8 cellular contexts compared by ENCODE assay signal in genomic region chr2:110678457-110679336, GRCh38. TPM values are rescaled to one million over a fixed set of nuclear protein-coding genes. Genes with fewer than 3 reads are reported as not detected.
DNase-seq lines count a peak whose midpoint lies in the region; ATAC-seq and TF ChIP-seq lines count a peak whose summit lies in the region.

No MANE protein-coding gene starts in this region.

- TF ChIP-seq CTCF in MM.1S (IDR thresholded peaks at IDR 0.05; ENCODE audit: low read length): no peak
- no peak for TF ChIP-seq CTCF in uterus (IDR thresholded peaks at IDR 0.05)

- no peak for TF ChIP-seq POLR2A in uterus (IDR thresholded peaks at IDR 0.05)

- peak overlapping the region; percentile 94 for H3K27ac Mint-ChIP-seq in activated CD8-positive, alpha-beta T cell treated with anti-CD3 and anti-CD28 coated beads, Interleukin-2, amount 10 ng/mL, durations not matched to agents 7 days and 5 days
- H3K27ac Mint-ChIP-seq in naive thymus-derived CD4-positive, alpha-beta T cell: peak overlapping the region; percentile 92 to 100 (median 98)

- peak; percentile 4 for ATAC-seq in activated CD8-positive, alpha-beta T cell treated with anti-CD3 and anti-CD28 coated beads, Interleukin-2, amount 10 ng/mL, durations not matched to agents 7 days and 5 days
- ATAC-seq in naive thymus-derived CD4-positive, alpha-beta T cell: no peak

- H3K4me1 ChIP-seq in MM.1S (ENCODE audit: low read length): peaks cover 18% of the 10 kb centered on the region
- H3K4me1 ChIP-seq in esophagus (ENCODE audit: control insufficient read depth in 2 of 2, insufficient read depth in 2 of 2, low read length in 1 of 2): no peaks in the 10 kb centered on the region
- peaks cover 0 to 17% of the 10 kb centered on the region in 2 donors for H3K4me1 ChIP-seq in naive thymus-derived CD4-positive, alpha-beta T cell (ENCODE audit: control insufficient read depth in 2 of 2, insufficient read depth in 2 of 2, low read length in 2 of 2)
- H3K4me1 ChIP-seq in uterus: peaks cover 0 to 5% of the 10 kb centered on the region in 2 donors

- POLR2A ChIA-PET in activated CD8-positive, alpha-beta T cell treated with anti-CD3 and anti-CD28 coated beads, Interleukin-2, amount 10 ng/mL, durations not matched to agents 7 days and 5 days (lab: Charles Lee): interaction anchor here (0.7 to 2.7 kb wide), 14 partner anchors 9 to 499 kb away, joined by 3 to 25 read pairs (median 4); no protein-coding TSS in a partner anchor
- POLR2A ChIA-PET in naive thymus-derived CD4-positive, alpha-beta T cell (lab: Charles Lee): interaction anchor here (1.0 to 1.4 kb wide), 2 partner anchors 12 to 442 kb away, joined by 3 read pairs; partner anchors contain the start of gene BCL2L11

- H3K9me3 Mint-ChIP-seq in activated CD8-positive, alpha-beta T cell treated with anti-CD3 and anti-CD28 coated beads, Interleukin-2, amount 10 ng/mL, durations not matched to agents 7 days and 5 days (ENCODE audit: insufficient read depth): no peaks in the 10 kb centered on the region
- peaks cover 0 to 4% (median 0%) of the 10 kb centered on the region in 11 donors for H3K9me3 Mint-ChIP-seq in naive thymus-derived CD4-positive, alpha-beta T cell

- H3K9me2 ChIP-seq in MM.1S (replicated peaks; ENCODE audit: insufficient read depth, low read length): no peaks in the 10 kb centered on the region

- peak overlapping the region; percentile 77 for H3K4me2 ChIP-seq in MM.1S (ENCODE audit: low read depth, low read length)

- H3K4me1 Mint-ChIP-seq in activated CD8-positive, alpha-beta T cell treated with anti-CD3 and anti-CD28 coated beads, Interleukin-2, amount 10 ng/mL, durations not matched to agents 7 days and 5 days (ENCODE audit: low read depth): peaks cover 35% of the 10 kb centered on the region
- peaks cover 5 to 38% (median 20%) of the 10 kb centered on the region in 7 donors for H3K4me1 Mint-ChIP-seq in naive thymus-derived CD4-positive, alpha-beta T cell

- peak; percentile 73 for DNase-seq in DMS53 (lab: John Stamatoyannopoulos, UW)
- no peak for DNase-seq in DMS53 treated with DMSO at 0.1 percent for 48 hours (lab: John Stamatoyannopoulos, UW; ENCODE audit: unreplicated experiment)
- peak; percentile 42 for DNase-seq in MM.1S
- DNase-seq in activated CD8-positive, alpha-beta T cell treated with anti-CD3 and anti-CD28 coated beads, Interleukin-2, amount 10 ng/mL, durations not matched to agents 7 days and 5 days: peak; percentile 41
- DNase-seq in naive thymus-derived CD4-positive, alpha-beta T cell: peak in 3 of 9 donors; percentile 9 to 40 (median 16)
- DNase-seq in uterus: peak; percentile 25 to 32
- no peak for DNase-seq in NCI-H2196 (lab: John Stamatoyannopoulos, UW; ENCODE audit: unreplicated experiment)

- H3K27ac ChIP-seq in MM.1S (ENCODE audit: low read length): peak overlapping the region; percentile 95
- H3K27ac ChIP-seq in esophagus (ENCODE audit: low read depth in 2 of 2, low read length in 1 of 2): peak overlapping the region; percentile 83 to 86
- peak overlapping the region; percentile 73 for H3K27ac ChIP-seq in naive thymus-derived CD4-positive, alpha-beta T cell (ENCODE audit: low read depth, low read length)
- H3K27ac ChIP-seq in uterus: peak overlapping the region; percentile 92 to 94

- peak overlapping the region; percentile 92 for H3K4me3 ChIP-seq in MM.1S (ENCODE audit: low read length)
- peak overlapping the region; percentile 58 to 76 for H3K4me3 ChIP-seq in esophagus (ENCODE audit: low read depth in 1 of 2, low read length in 2 of 2)
- peak overlapping the region; percentile 87 for H3K4me3 ChIP-seq in naive thymus-derived CD4-positive, alpha-beta T cell (ENCODE audit: low read length)
- peak overlapping the region; percentile 53 to 60 for H3K4me3 ChIP-seq in uterus

- H3K9ac ChIP-seq in MM.1S (ENCODE audit: low read length): peak overlapping the region; percentile 96

- H2AFZ ChIP-seq in MM.1S (ENCODE audit: low read length): peak overlapping the region; percentile 2

- H4K20me1 ChIP-seq in MM.1S (ENCODE audit: insufficient read depth, low read length): no peaks in the 10 kb centered on the region

- peaks cover 44% of the 10 kb centered on the region for H3F3A ChIP-seq in MM.1S (ENCODE audit: insufficient read depth, low read length)

- CTCF ChIA-PET in activated CD8-positive, alpha-beta T cell treated with anti-CD3 and anti-CD28 coated beads, Interleukin-2, amount 10 ng/mL, durations not matched to agents 7 days and 5 days (lab: Charles Lee): interaction anchor here (0.9 to 5.5 kb wide), 5 partner anchors 12 to 96 kb away, joined by 3 to 34 read pairs (median 5); no protein-coding TSS in a partner anchor
- CTCF ChIA-PET in naive thymus-derived CD4-positive, alpha-beta T cell (lab: Charles Lee): no interaction called here

- H3K36me3 ChIP-seq in MM.1S (replicated peaks; ENCODE audit: insufficient read depth, low read length): no peaks in the 10 kb centered on the region
- no peaks in the 10 kb centered on the region for H3K36me3 ChIP-seq in esophagus (ENCODE audit: control insufficient read depth in 2 of 2, insufficient read depth in 2 of 2, low read length in 1 of 2)
- H3K36me3 ChIP-seq in naive thymus-derived CD4-positive, alpha-beta T cell (ENCODE audit: control insufficient read depth in 2 of 3, insufficient read depth in 3 of 3, low read length in 3 of 3): peaks cover 0 to 5% (median 0%) of the 10 kb centered on the region in 3 experiments
- H3K36me3 ChIP-seq in uterus: no peaks in the 10 kb centered on the region

- no peaks in the 10 kb centered on the region for H3K9me3 ChIP-seq in MM.1S (replicated peaks; ENCODE audit: insufficient read depth, low read length)
- no peaks in the 10 kb centered on the region for H3K9me3 ChIP-seq in esophagus (ENCODE audit: control insufficient read depth in 2 of 2, insufficient read depth in 1 of 2, low read depth in 1 of 2, low read length in 1 of 2)
- H3K9me3 ChIP-seq in naive thymus-derived CD4-positive, alpha-beta T cell (ENCODE audit: control insufficient read depth in 2 of 3, low read length in 3 of 3): no peaks in the 10 kb centered on the region
- no peaks in the 10 kb centered on the region for H3K9me3 ChIP-seq in uterus

- 1% methylated on average over 28 of the region's 28 CpGs for WGBS in esophagus, 2 donors

- H3K27me3 Mint-ChIP-seq in activated CD8-positive, alpha-beta T cell treated with anti-CD3 and anti-CD28 coated beads, Interleukin-2, amount 10 ng/mL, durations not matched to agents 7 days and 5 days (ENCODE audit: low read depth): peaks cover 3% of the 10 kb centered on the region
- H3K27me3 Mint-ChIP-seq in naive thymus-derived CD4-positive, alpha-beta T cell: peaks cover 0 to 21% (median 0%) of the 10 kb centered on the region in 5 donors

- peak overlapping the region; percentile 84 for H3K4me3 Mint-ChIP-seq in activated CD8-positive, alpha-beta T cell treated with anti-CD3 and anti-CD28 coated beads, Interleukin-2, amount 10 ng/mL, durations not matched to agents 7 days and 5 days
- H3K4me3 Mint-ChIP-seq in naive thymus-derived CD4-positive, alpha-beta T cell: peak overlapping the region; percentile 91 to 100 (median 99)

- peaks cover 27% of the 10 kb centered on the region for H3K36me3 Mint-ChIP-seq in activated CD8-positive, alpha-beta T cell treated with anti-CD3 and anti-CD28 coated beads, Interleukin-2, amount 10 ng/mL, durations not matched to agents 7 days and 5 days (ENCODE audit: low read depth)
- peaks cover 0 to 3% (median 0%) of the 10 kb centered on the region in 5 donors for H3K36me3 Mint-ChIP-seq in naive thymus-derived CD4-positive, alpha-beta T cell

- H3K79me2 ChIP-seq in MM.1S (ENCODE audit: low read length): peaks cover 42% of the 10 kb centered on the region

- H3K27me3 ChIP-seq in MM.1S (replicated peaks; ENCODE audit: insufficient read depth, low read length) (no peaks in the 10 kb centered on the region), esophagus (ENCODE audit: control insufficient read depth in 1 of 2, insufficient read depth in 2 of 2, low read length in 2 of 2) (no peaks in the 10 kb centered on the region), uterus (no peaks in the 10 kb centered on the region)
- H3K27me3 ChIP-seq in naive thymus-derived CD4-positive, alpha-beta T cell (ENCODE audit: control insufficient read depth in 2 of 2, insufficient read depth in 2 of 2, low read length in 2 of 2): no peaks in the 10 kb centered on the region

- intact Hi-C loops in naive thymus-derived CD4-positive, alpha-beta T cell (cut with micrococcal nuclease): loop anchor here (1.0 to 10.0 kb wide), 8 partner anchors 70 to 1964 kb away; partner anchors contain the start of genes BCL2L11 (in 2 of the 2), ANAPC1 (in 1 of the 2) and TMEM87B (in 1 of the 2)
- intact Hi-C loops in uterus (cut with DNase I; ENCODE audit: low total_unique reads): no loop called here

RNA-seq across cellular contexts. Expression of gene BUB1, which starts 0.8 kb away (rescaled TPM):
- total RNA-seq in activated CD8-positive, alpha-beta T cell treated with anti-CD3 and anti-CD28 coated beads, Interleukin-2, amount 10 ng/mL, durations not matched to agents 7 days and 5 days: 100 to 1,000 TPM; 138 to 140 TPM
- 1 to 10 TPM; 2.3 to 5.3 TPM for polyA plus RNA-seq in esophagus
- 10 to 100 TPM in 1 of 5 experiments, 1 to 10 TPM in 4; 2.3 to 73.7 (median 2.6) TPM for total RNA-seq in naive thymus-derived CD4-positive, alpha-beta T cell
- 1 to 10 TPM; 1.1 to 1.4 TPM for polyA plus RNA-seq in naive thymus-derived CD4-positive, alpha-beta T cell
- total RNA-seq in uterus: 10 to 100 TPM in 1 of 4 donors, 1 to 10 TPM in 1, under 1 TPM in 1, not detected in 1; 0.67 to 29.0 (median 1.2) TPM

RNA-seq across cellular contexts. Expression of gene ACOXL, which starts 53.7 kb away (rescaled TPM):
- not detected for total RNA-seq in activated CD8-positive, alpha-beta T cell treated with anti-CD3 and anti-CD28 coated beads, Interleukin-2, amount 10 ng/mL, durations not matched to agents 7 days and 5 days
- not detected for polyA plus RNA-seq in esophagus
- total RNA-seq in naive thymus-derived CD4-positive, alpha-beta T cell: under 1 TPM in 1 of 5 experiments, not detected in 4; 0.29 TPM
- not detected for polyA plus RNA-seq in naive thymus-derived CD4-positive, alpha-beta T cell
- total RNA-seq in uterus: under 1 TPM in 2 of 4 donors, not detected in 2; 0.18 to 0.41 TPM

Comparison
In these comparisons a context has a peak if more than half of its experiments do, and no peak if none do; other contexts are left out.
1. DNase-seq: peak in DMS53 (single experiment), MM.1S (single experiment), activated CD8-positive, alpha-beta T cell treated with anti-CD3 and anti-CD28 coated beads, Interleukin-2, amount 10 ng/mL, durations not matched to agents 7 days and 5 days (single experiment) and uterus (2 of 2); none in DMS53 treated with DMSO at 0.1 percent for 48 hours (single experiment) and NCI-H2196 (single experiment).
2. Peak in every context shown above with its lines, with median percentiles within 50 percentile points of each other: H3K27ac ChIP-seq and H3K4me3 ChIP-seq.